Comparison of ENCODE assay signal across 12 cellular contexts in the genomic region with DNA sequence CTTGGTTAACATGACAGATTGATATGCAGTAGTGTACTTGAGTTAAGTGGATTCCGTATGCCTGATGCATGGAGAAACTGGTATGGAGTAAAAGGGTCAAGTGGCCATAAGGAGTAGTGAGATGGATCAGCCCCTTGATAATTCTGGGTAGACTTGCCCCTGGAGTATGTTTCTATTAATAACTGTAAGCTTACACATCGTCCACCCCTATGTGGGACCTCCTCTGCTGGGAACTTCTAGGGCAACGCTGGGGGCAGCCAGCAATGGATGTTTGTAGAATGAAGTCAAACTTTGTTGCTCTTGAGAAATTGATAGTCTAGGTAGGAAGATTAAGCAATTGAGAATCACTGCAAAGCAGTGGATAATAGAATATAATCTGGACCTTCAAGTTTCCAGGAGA. TPM values are rescaled to one million over a fixed set of nuclear protein-coding genes. Genes with fewer than 3 reads are reported as not detected.
DNase-seq lines count a peak whose midpoint lies in the region; ATAC-seq and TF ChIP-seq lines count a peak whose summit lies in the region.
"Had no signal": no experiment of that assay in that cellular context is flagged by ENCODE, and none has a peak within 500 bp of the region (broad histone marks: within the 10 kb centered on the region; RNA-seq: fewer than 3 reads in every experiment).

No MANE protein-coding gene starts in this region.

- H3K27ac ChIP-seq in fibroblast of lung (ENCODE audit: insufficient read depth, low read length) = peak overlapping the region; percentile 26
- H3K27ac ChIP-seq: C4-2B had no signal

- H3K4me1 ChIP-seq in fibroblast of lung (ENCODE audit: control insufficient read depth, extremely low read depth, insufficient read depth, low read length) (peaks cover 13% of the 10 kb centered on the region), mucosa of descending colon (ENCODE audit: low read depth) (peaks cover 12% of the 10 kb centered on the region)

- H3K36me3 Mint-ChIP-seq in activated naive CD4-positive, alpha-beta T cell treated with anti-CD3 and anti-CD28 coated beads, Interleukin-2, amount 10 ng/mL, durations not matched to agents 7 days and 5 days = peaks cover 44% of the 10 kb centered on the region
- H3K36me3 Mint-ChIP-seq in activated T-helper 17 cell treated with anti-CD3 and anti-CD28 coated beads, Interleukin-2, amount 50 U/mL, for 72 hours (ENCODE audit: low read depth) = no peaks in the 10 kb centered on the region

- H3K4me2 ChIP-seq in fibroblast of lung (ENCODE audit: extremely low read depth, insufficient read depth, low read length) = peak overlapping the region; percentile 73

- no peaks in the 10 kb centered on the region for H3K36me3 ChIP-seq in fibroblast of lung (ENCODE audit: control insufficient read depth, insufficient read depth, low read length)
- H3K36me3 ChIP-seq in mucosa of descending colon (ENCODE audit: low read depth) = no peaks in the 10 kb centered on the region

- no peak overlapping the region for H2AFZ ChIP-seq in fibroblast of lung (ENCODE audit: low read length)

- H3K4me3 Mint-ChIP-seq in activated naive CD4-positive, alpha-beta T cell treated with anti-CD3 and anti-CD28 coated beads, Interleukin-2, amount 10 ng/mL, durations not matched to agents 7 days and 5 days = peak overlapping the region; percentile 2
- H3K4me3 Mint-ChIP-seq in activated T-helper 17 cell treated with anti-CD3 and anti-CD28 coated beads, Interleukin-2, amount 50 U/mL, for 72 hours = no peak overlapping the region
- H3K4me3 Mint-ChIP-seq: dendritic cell treated with granulocyte-macrophage colony-stimulating factor and Interleukin-4, amounts not matched to agents 40 ng/mL and 50 ng/mL, for 4 days had no signal

- no peak overlapping the region for H3K9ac ChIP-seq in fibroblast of lung (ENCODE audit: insufficient read depth, low read length)

- H3K4me1 Mint-ChIP-seq in activated naive CD4-positive, alpha-beta T cell treated with anti-CD3 and anti-CD28 coated beads, Interleukin-2, amount 10 ng/mL, durations not matched to agents 7 days and 5 days = peaks cover 79% of the 10 kb centered on the region
- peaks cover 29% of the 10 kb centered on the region for H3K4me1 Mint-ChIP-seq in activated T-helper 17 cell treated with anti-CD3 and anti-CD28 coated beads, Interleukin-2, amount 50 U/mL, for 72 hours

- intact Hi-C loops in mucosa of descending colon (cut with DNase I, micrococcal nuclease) = no loop called here

- CTCF ChIA-PET in activated naive CD4-positive, alpha-beta T cell treated with anti-CD3 and anti-CD28 coated beads, Interleukin-2, amount 10 ng/mL, durations not matched to agents 7 days and 5 days (lab: Charles Lee) = no interaction called here

- no peak for ATAC-seq in mucosa of descending colon
- ATAC-seq in activated T-helper 17 cell treated with anti-CD3 and anti-CD28 coated beads, Interleukin-2, amount 50 U/mL, for 72 hours (replicated peaks) = no peak
- ATAC-seq: activated T-cell treated with anti-CD3 and anti-CD28 coated beads, Interleukin-2, amount 50 U/mL, for 72 hours had no signal

- TF ChIP-seq CTCF in fibroblast of lung (conservative IDR thresholded peaks at IDR 0.05 in 1 of 2, IDR thresholded peaks at IDR 0.05 in 1 of 2; ENCODE audit: low read depth in 1 of 2, low read length in 2 of 2) (no peak), mucosa of descending colon (IDR thresholded peaks at IDR 0.05) (no peak)

- peaks cover 78% of the 10 kb centered on the region for H3K79me2 ChIP-seq in fibroblast of lung (ENCODE audit: control insufficient read depth, insufficient read depth, low read length)

- no peaks in the 10 kb centered on the region for H3K27me3 ChIP-seq in fibroblast of lung (ENCODE audit: control insufficient read depth, insufficient read depth, low read length)

- no peak for DNase-seq in activated naive CD4-positive, alpha-beta T cell treated with anti-CD3 and anti-CD28 coated beads, Interleukin-2, amount 10 ng/mL, durations not matched to agents 7 days and 5 days
- DNase-seq in activated naive CD4-positive, alpha-beta T cell treated with anti-CD3 and anti-CD28 coated beads, Interleukin-2, amount 50 U/mL, for 16 hours = no peak
- DNase-seq in NCI-H524 treated with DMSO at 0.1 percent for 48 hours (lab: John Stamatoyannopoulos, UW) (peak; percentile 93), fibroblast of lung (ENCODE audit: low read depth in 2 of 2) (peak; percentile 69 to 92), mucosa of descending colon (no peak)
- DNase-seq in stimulated activated naive CD4-positive, alpha-beta T cell treated with Interleukin-2 at 50 U/mL for 16 hours (lab: John Stamatoyannopoulos, UW) = no peak
- no peak for DNase-seq in stimulated activated CD8-positive, alpha-beta memory T cell treated with anti-CD3 and anti-CD28 coated beads, Interleukin-4, amount 100 ng/mL, for 48 hours
- DNase-seq: activated T-cell treated with anti-CD3 and anti-CD28 coated beads, Interleukin-2, amount 50 U/mL, for 72 hours; T-helper 9 cell had no signal

- H3K27ac Mint-ChIP-seq in activated naive CD4-positive, alpha-beta T cell treated with anti-CD3 and anti-CD28 coated beads, Interleukin-2, amount 10 ng/mL, durations not matched to agents 7 days and 5 days = no peak overlapping the region
- no peak overlapping the region for H3K27ac Mint-ChIP-seq in activated T-helper 17 cell treated with anti-CD3 and anti-CD28 coated beads, Interleukin-2, amount 50 U/mL, for 72 hours
- H3K27ac Mint-ChIP-seq: activated T-cell treated with anti-CD3 and anti-CD28 coated beads, Interleukin-2, amount 50 U/mL, for 72 hours; dendritic cell treated with granulocyte-macrophage colony-stimulating factor and Interleukin-4, amounts not matched to agents 40 ng/mL and 50 ng/mL, for 4 days had no signal

- H3K4me3 ChIP-seq in fibroblast of lung (replicated peaks in 1 of 4; ENCODE audit: control extremely low read depth in 1 of 4, insufficient read depth in 1 of 4, low read depth in 3 of 4, low read length in 4 of 4) (peak overlapping the region in 2 of 4 experiments; percentile 4 to 27), mucosa of descending colon (no peak overlapping the region)

- H3K9me3 Mint-ChIP-seq in activated naive CD4-positive, alpha-beta T cell treated with anti-CD3 and anti-CD28 coated beads, Interleukin-2, amount 10 ng/mL, durations not matched to agents 7 days and 5 days = peaks cover 5% of the 10 kb centered on the region
- no peaks in the 10 kb centered on the region for H3K9me3 Mint-ChIP-seq in activated T-helper 17 cell treated with anti-CD3 and anti-CD28 coated beads, Interleukin-2, amount 50 U/mL, for 72 hours
- H3K9me3 Mint-ChIP-seq: activated T-cell treated with anti-CD3 and anti-CD28 coated beads, Interleukin-2, amount 50 U/mL, for 72 hours; dendritic cell treated with granulocyte-macrophage colony-stimulating factor and Interleukin-4, amounts not matched to agents 40 ng/mL and 50 ng/mL, for 4 days had no signal

- H4K20me1 ChIP-seq in fibroblast of lung (ENCODE audit: control insufficient read depth, extremely low read depth, insufficient read depth, low read length) = no peaks in the 10 kb centered on the region

- H3K27me3 Mint-ChIP-seq in activated naive CD4-positive, alpha-beta T cell treated with anti-CD3 and anti-CD28 coated beads, Interleukin-2, amount 10 ng/mL, durations not matched to agents 7 days and 5 days = no peaks in the 10 kb centered on the region
- H3K27me3 Mint-ChIP-seq in activated T-helper 17 cell treated with anti-CD3 and anti-CD28 coated beads, Interleukin-2, amount 50 U/mL, for 72 hours = no peaks in the 10 kb centered on the region

- no peaks in the 10 kb centered on the region for H3K9me3 ChIP-seq in fibroblast of lung (ENCODE audit: control insufficient read depth, insufficient read depth, low read depth, low read length)
- no peaks in the 10 kb centered on the region for H3K9me3 ChIP-seq in mucosa of descending colon

RNA-seq across cellular contexts. Expression of a gene that starts 3.5 kb away (rescaled TPM):
- total RNA-seq in fibroblast of lung (40.6 and 133 TPM in 2 replicates), mucosa of descending colon (100 to 1,000 TPM in 1 of 3 donors, 10 to 100 TPM in 2; 47.4 to 119 (median 81.7) TPM)
- polyA plus RNA-seq in fibroblast of lung = 298 and 336 TPM in 2 replicates
- polyA plus RNA-seq in fibroblast of lung (2012) = 233 and 328 TPM in 2 replicates
- 22.0 and 22.2 TPM in 2 replicates for polyA minus RNA-seq in fibroblast of lung (ENCODE audit: low replicate concordance)
- total RNA-seq in activated T-helper 17 cell treated with anti-CD3 and anti-CD28 coated beads, Interleukin-2, amount 50 U/mL, for 72 hours = 100 to 1,000 TPM in 1 of 2 donors, 10 to 100 TPM in 1; 42.0 to 102 TPM

Comparison
In these comparisons a context has a peak if more than half of its experiments do, and no peak if none do; other contexts are left out.
1. DNase-seq: peak in NCI-H524 treated with DMSO at 0.1 percent for 48 hours (single experiment) and fibroblast of lung (2 of 2); none in activated naive CD4-positive, alpha-beta T cell treated with anti-CD3 and anti-CD28 coated beads, Interleukin-2, amount 10 ng/mL, durations not matched to agents 7 days and 5 days (single experiment), activated naive CD4-positive, alpha-beta T cell treated with anti-CD3 and anti-CD28 coated beads, Interleukin-2, amount 50 U/mL, for 16 hours (single experiment), mucosa of descending colon (0 of 3), stimulated activated naive CD4-positive, alpha-beta T cell treated with Interleukin-2 at 50 U/mL for 16 hours (single experiment) and stimulated activated CD8-positive, alpha-beta memory T cell treated with anti-CD3 and anti-CD28 coated beads, Interleukin-4, amount 100 ng/mL, for 48 hours (single experiment).